32 cellular contexts compared by ENCODE assay signal in the genomic region with DNA sequence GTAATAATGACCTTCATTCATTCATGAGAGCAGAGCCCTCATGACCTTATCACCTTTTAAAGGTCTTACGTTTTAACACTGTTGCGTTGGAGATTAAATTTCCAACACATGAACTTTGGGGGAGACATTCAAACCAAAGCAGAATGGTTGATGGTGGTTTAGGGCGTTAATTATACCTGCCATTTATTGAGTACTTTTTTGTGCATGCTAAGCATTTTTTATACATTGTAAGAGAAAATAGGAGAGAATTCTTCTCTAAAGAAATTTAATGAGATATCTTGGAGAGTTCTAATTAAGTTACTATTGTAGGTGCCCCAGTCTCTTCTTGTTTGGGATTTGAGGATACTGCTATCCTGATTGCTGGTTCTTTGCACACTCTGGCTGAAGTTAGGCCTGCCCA. TPM values are rescaled to one million over a fixed set of nuclear protein-coding genes. Genes with fewer than 3 reads are reported as not detected.
"Had no signal": no experiment of that assay in that cellular context is flagged by ENCODE, and none has a peak within 500 bp of the region (broad histone marks: within the 10 kb centered on the region; RNA-seq: fewer than 3 reads in every experiment).

No MANE protein-coding gene starts in this region.

- H3K27me3 Mint-ChIP-seq: activated CD4-positive, alpha-beta memory T cell treated with anti-CD3 and anti-CD28 coated beads for 36 hours; activated CD4-positive, alpha-beta T cell treated with anti-CD3 and anti-CD28 coated beads for 36 hours; activated CD4-positive, alpha-beta T cell treated with anti-CD3 and anti-CD28 coated beads, Interleukin-2, amount 10 ng/mL, durations not matched to agents 24 days and 14 days; activated CD8-positive, alpha-beta memory T cell treated with anti-CD3 and anti-CD28 coated beads, Interleukin-2, amount 10 ng/mL, durations not matched to agents 7 days and 5 days; activated naive CD4-positive, alpha-beta T cell treated with anti-CD3 and anti-CD28 coated beads, Interleukin-2, amount 10 ng/mL, durations not matched to agents 7 days and 5 days; activated naive CD8-positive, alpha-beta T cell treated with anti-CD3 and anti-CD28 coated beads, Interleukin-2, amount 10 ng/mL, durations not matched to agents 7 days and 5 days; central memory CD8-positive, alpha-beta T cell; dendritic cell treated with granulocyte-macrophage colony-stimulating factor and Interleukin-4, amounts not matched to agents 40 ng/mL and 50 ng/mL, for 4 days; effector memory CD8-positive, alpha-beta T cell had no signal

- H3K36me3 ChIP-seq: ascending aorta, esophagus muscularis mucosa, gastrocnemius medialis, heart left ventricle had no signal

- H3K4me3 ChIP-seq: ascending aorta, coronary artery, dorsolateral prefrontal cortex, esophagus muscularis mucosa, gastrocnemius medialis, heart left ventricle had no signal

- ATAC-seq: activated CD4-positive, alpha-beta T cell treated with anti-CD3 and anti-CD28 coated beads for 36 hours; activated CD8-positive, alpha-beta memory T cell treated with anti-CD3 and anti-CD28 coated beads, Interleukin-2, amount 10 ng/mL, durations not matched to agents 7 days and 5 days; activated CD8-positive, alpha-beta T cell treated with anti-CD3 and anti-CD28 coated beads, Interleukin-2, amount 10 ng/mL, durations not matched to agents 7 days and 5 days; activated naive CD4-positive, alpha-beta T cell treated with anti-CD3 and anti-CD28 coated beads, Interleukin-2, amount 50 U/mL, for 72 hours; effector memory CD8-positive, alpha-beta T cell; foreskin keratinocyte; gastrocnemius medialis; heart left ventricle had no signal

- H3K27ac ChIP-seq: ascending aorta, brain microvascular endothelial cell, coronary artery, dorsolateral prefrontal cortex, esophagus muscularis mucosa, foreskin keratinocyte, gastrocnemius medialis, heart left ventricle had no signal

- DNase-seq: activated CD4-positive, alpha-beta memory T cell treated with anti-CD3 and anti-CD28 coated beads for 36 hours; activated CD4-positive, alpha-beta T cell treated with anti-CD3 and anti-CD28 coated beads for 36 hours; activated CD4-positive, alpha-beta T cell treated with anti-CD3 and anti-CD28 coated beads, Interleukin-2, amount 10 ng/mL, durations not matched to agents 24 days and 14 days; activated CD4-positive, CD25-positive, alpha-beta regulatory T cell; activated CD4-positive, CD25-positive, alpha-beta regulatory T cell treated with anti-CD3 and anti-CD28 coated beads, Interleukin-2, amount 50 U/mL, for 72 hours; activated CD8-positive, alpha-beta memory T cell treated with anti-CD3 and anti-CD28 coated beads, Interleukin-2, amount 10 ng/mL, durations not matched to agents 7 days and 5 days; activated CD8-positive, alpha-beta memory T cell treated with anti-CD3 and anti-CD28 coated beads, Interleukin-2, amount 50 U/mL, for 4 hours; activated CD8-positive, alpha-beta T cell treated with anti-CD3 and anti-CD28 coated beads, Interleukin-2, amount 10 ng/mL, durations not matched to agents 7 days and 5 days; activated effector memory CD4-positive, alpha-beta T cell treated with anti-CD3 and anti-CD28 coated beads, Interleukin-2, amount 50 U/mL, for 16 hours; activated naive CD4-positive, alpha-beta T cell treated with anti-CD3 and anti-CD28 coated beads, Interleukin-2, amount 10 ng/mL, durations not matched to agents 7 days and 5 days; activated naive CD8-positive, alpha-beta T cell treated with anti-CD3 and anti-CD28 coated beads, Interleukin-2, amount 10 ng/mL, durations not matched to agents 7 days and 5 days; activated T-cell treated with anti-CD3 and anti-CD28 coated beads, Interleukin-2, amount 50 U/mL, for 1 hour; activated T-cell treated with anti-CD3 and anti-CD28 coated beads, Interleukin-2, amount 50 U/mL, for 48 hours; brain microvascular endothelial cell; dorsolateral prefrontal cortex; effector memory CD8-positive, alpha-beta T cell; erythroblast; foreskin keratinocyte; gastrocnemius medialis; glutamatergic neuron; heart left ventricle; T-helper 1 cell; T-helper 2 cell had no signal

- H3K9me3 ChIP-seq: ascending aorta, esophagus muscularis mucosa had no signal

- H3K27me3 ChIP-seq: ascending aorta, brain microvascular endothelial cell, dorsolateral prefrontal cortex, esophagus muscularis mucosa, foreskin keratinocyte, gastrocnemius medialis, heart left ventricle had no signal

- H3K4me3 Mint-ChIP-seq: activated CD4-positive, alpha-beta memory T cell treated with anti-CD3 and anti-CD28 coated beads for 36 hours; activated CD4-positive, alpha-beta T cell treated with anti-CD3 and anti-CD28 coated beads for 36 hours; activated CD4-positive, alpha-beta T cell treated with anti-CD3 and anti-CD28 coated beads, Interleukin-2, amount 10 ng/mL, durations not matched to agents 24 days and 14 days; activated CD8-positive, alpha-beta memory T cell treated with anti-CD3 and anti-CD28 coated beads, Interleukin-2, amount 10 ng/mL, durations not matched to agents 7 days and 5 days; activated CD8-positive, alpha-beta T cell treated with anti-CD3 and anti-CD28 coated beads, Interleukin-2, amount 10 ng/mL, durations not matched to agents 7 days and 5 days; activated naive CD4-positive, alpha-beta T cell treated with anti-CD3 and anti-CD28 coated beads, Interleukin-2, amount 10 ng/mL, durations not matched to agents 7 days and 5 days; activated naive CD8-positive, alpha-beta T cell treated with anti-CD3 and anti-CD28 coated beads, Interleukin-2, amount 10 ng/mL, durations not matched to agents 7 days and 5 days; activated T-helper 1 cell treated with anti-CD3 and anti-CD28 coated beads, Interleukin-12 subunit alpha, Interleukin-12 subunit beta, Interleukin-2, Interleukin-4 antibody, amounts not matched to agents 30 ng/mL and 10 ng/mL and 1 ng/mL, durations not matched to agents 14 hours and 24 hours and 36 hours; central memory CD8-positive, alpha-beta T cell; dendritic cell treated with granulocyte-macrophage colony-stimulating factor and Interleukin-4, amounts not matched to agents 40 ng/mL and 50 ng/mL, for 4 days; effector memory CD8-positive, alpha-beta T cell had no signal

- H3K27ac Mint-ChIP-seq: activated CD4-positive, alpha-beta memory T cell treated with anti-CD3 and anti-CD28 coated beads for 36 hours; activated CD4-positive, alpha-beta T cell treated with anti-CD3 and anti-CD28 coated beads for 36 hours; activated CD4-positive, alpha-beta T cell treated with anti-CD3 and anti-CD28 coated beads, Interleukin-2, amount 10 ng/mL, durations not matched to agents 24 days and 14 days; activated CD8-positive, alpha-beta memory T cell treated with anti-CD3 and anti-CD28 coated beads, Interleukin-2, amount 10 ng/mL, durations not matched to agents 7 days and 5 days; activated CD8-positive, alpha-beta T cell treated with anti-CD3 and anti-CD28 coated beads, Interleukin-2, amount 10 ng/mL, durations not matched to agents 7 days and 5 days; activated naive CD4-positive, alpha-beta T cell treated with anti-CD3 and anti-CD28 coated beads, Interleukin-2, amount 10 ng/mL, durations not matched to agents 7 days and 5 days; activated naive CD4-positive, alpha-beta T cell treated with anti-CD3 and anti-CD28 coated beads, Interleukin-2, amount 50 U/mL, for 72 hours; activated naive CD8-positive, alpha-beta T cell treated with anti-CD3 and anti-CD28 coated beads, Interleukin-2, amount 10 ng/mL, durations not matched to agents 7 days and 5 days; activated T-helper 1 cell treated with anti-CD3 and anti-CD28 coated beads, Interleukin-12 subunit alpha, Interleukin-12 subunit beta, Interleukin-2, Interleukin-4 antibody, amounts not matched to agents 30 ng/mL and 10 ng/mL and 1 ng/mL, durations not matched to agents 14 hours and 24 hours and 36 hours; activated T-helper 2 cell treated with anti-CD3 and anti-CD28 coated beads, Interferon-gamma antibody, Interleukin-2, Interleukin-4, amounts not matched to agents 10 μg/mL and 5 μg/mL and 100 μg/mL, durations not matched to agents 14 hours and 24 hours and 36 hours; dendritic cell treated with granulocyte-macrophage colony-stimulating factor and Interleukin-4, amounts not matched to agents 40 ng/mL and 50 ng/mL, for 4 days; effector memory CD8-positive, alpha-beta T cell had no signal

- FAIRE-seq: bronchial epithelial cell had no signal

RNA-seq across cellular contexts. Expression of a gene that starts 37.7 kb away (rescaled TPM):
- total RNA-seq: bronchial epithelial cell had no signal
